Comparison of ENCODE assay signal across 8 cellular contexts in genomic region chr12:118189761-118190181, GRCh38. TPM values are rescaled to one million over a fixed set of nuclear protein-coding genes. Genes with fewer than 3 reads are reported as not detected.
DNase-seq lines count a peak whose midpoint lies in the region; ATAC-seq and TF ChIP-seq lines count a peak whose summit lies in the region.

No MANE protein-coding gene starts in this region.

- intact Hi-C loops in left lung (cut with DNase I), result no loop called here

- H3K27ac ChIP-seq in left lung, result peak overlapping the region; percentile 34 to 79
- peak overlapping the region; percentile 69 to 80 for H3K27ac ChIP-seq in thoracic aorta

- H3K9me3 Mint-ChIP-seq in T-cell, result no peaks in the 10 kb centered on the region

- peaks cover 23% of the 10 kb centered on the region for H3K36me3 Mint-ChIP-seq in T-cell

- H3K4me3 ChIP-seq in left lung (peak overlapping the region in 1 of 2 donors; percentile 6), thoracic aorta (peak overlapping the region; percentile 72)

- H3K36me3 ChIP-seq in left lung (peaks cover 0 to 29% of the 10 kb centered on the region in 2 donors), thoracic aorta (no peaks in the 10 kb centered on the region)

- peaks cover 0 to 5% of the 10 kb centered on the region in 2 donors for H3K4me1 ChIP-seq in left lung
- H3K4me1 ChIP-seq in thoracic aorta (ENCODE audit: control insufficient read depth in 1 of 2, low read depth in 2 of 2), result peaks cover 4 to 11% of the 10 kb centered on the region in 2 donors

- H3K27ac Mint-ChIP-seq in T-cell, result no peak overlapping the region

- no peak overlapping the region for H3K4me3 Mint-ChIP-seq in T-cell

- POLR2A ChIA-PET in T-cell (lab: Charles Lee), result no interaction called here

- H3K9me3 ChIP-seq in left lung (no peaks in the 10 kb centered on the region), thoracic aorta (no peaks in the 10 kb centered on the region)

- TF ChIP-seq CTCF in left lung (IDR thresholded peaks at IDR 0.05) (no peak), thoracic aorta (IDR thresholded peaks at IDR 0.05) (no peak), GM13976 (IDR thresholded peaks at IDR 0.05; ENCODE audit: borderline replicate concordance, control extremely low read depth, extremely low read depth, insufficient read depth, missing control alignments) (no peak)

- ATAC-seq in left lung, result peak; percentile 45
- no peak for ATAC-seq in thoracic aorta (ENCODE audit: insufficient number of reproducible peaks, low FRiP score, low read depth)
- ATAC-seq in T-cell (replicated peaks in 1 of 4), result no peak

- peaks cover 6 to 16% (median 11%) of the 10 kb centered on the region in 3 donors for H3K4me1 Mint-ChIP-seq in T-cell

- H3K27me3 Mint-ChIP-seq in T-cell, result no peaks in the 10 kb centered on the region

- no peaks in the 10 kb centered on the region for H3K27me3 ChIP-seq in left lung
- H3K27me3 ChIP-seq in thoracic aorta (replicated peaks; ENCODE audit: insufficient read depth), result no peaks in the 10 kb centered on the region

- DNase-seq in NCI-H2171 treated with DMSO at 0.1 percent for 48 hours (lab: John Stamatoyannopoulos, UW), result peak; percentile 89
- peak; percentile 49 for DNase-seq in dedifferentiated amniotic fluid mesenchymal stem cell (ENCODE audit: extremely low spot score)
- DNase-seq in left lung, result no peak
- DNase-seq in thoracic aorta (ENCODE audit: low spot score), result no peak
- DNase-seq in T-cell, result no peak
- no peak for DNase-seq in COLO668 (lab: John Stamatoyannopoulos, UW; ENCODE audit: unreplicated experiment)
- DNase-seq in GM13976 (ENCODE audit: low spot score), result no peak
- no peak for DNase-seq in stimulated activated CD4-positive, alpha-beta T cell treated with anti-CD3 and anti-CD28 coated beads, Interleukin-2, amount 100 ng/mL, for 24 hours

- in situ Hi-C loops in GM13976 (cut with MboI; ENCODE audit: low sequenced_read_pairs, unreplicated experiment), result no loop called here

- CTCF ChIA-PET in T-cell (lab: Charles Lee), result no interaction called here

RNA-seq across cellular contexts. Expression of gene PEBP1, which starts 53.8 kb away (rescaled TPM):
- total RNA-seq in left lung (100 to 1,000 TPM; 167 to 215 TPM), thoracic aorta (100 to 1,000 TPM; 248 to 385 TPM), T-cell (100 to 1,000 TPM in 2 of 5 donors, 10 to 100 TPM in 3; 86.4 to 107 (median 97.3) TPM)

Comparison
In these comparisons a context has a peak if more than half of its experiments do, and no peak if none do; other contexts are left out.
1. DNase-seq: peak in NCI-H2171 treated with DMSO at 0.1 percent for 48 hours (single experiment) and dedifferentiated amniotic fluid mesenchymal stem cell (single experiment); none in left lung (0 of 2), thoracic aorta (single experiment), T-cell (0 of 34), COLO668 (single experiment), GM13976 (single experiment) and stimulated activated CD4-positive, alpha-beta T cell treated with anti-CD3 and anti-CD28 coated beads, Interleukin-2, amount 100 ng/mL, for 24 hours (0 of 2).